ENCODE assay signal across 8 cellular contexts in genomic region chr6:158870418-158870957, GRCh38. TPM values are rescaled to one million over a fixed set of nuclear protein-coding genes. Genes with fewer than 3 reads are reported as not detected.
A peak's percentile ranks its signal among the peaks of the same experiment; 100 is the strongest.
DNase-seq lines count a peak whose midpoint lies in the region; ATAC-seq and TF ChIP-seq lines count a peak whose summit lies in the region.

No MANE protein-coding gene starts in this region.

- 94 to 95% (median 94%) methylated on average over 11 of the region's 11 CpGs for WGBS in psoas muscle, 3 donors

- intact Hi-C loops in psoas muscle (cut with DNase I): no loop called here
- intact Hi-C loops in posterior vena cava (cut with DNase I): no loop called here

- H3K36me3 ChIP-seq in psoas muscle (ENCODE audit: insufficient read depth in 1 of 2, low read depth in 1 of 2): no peaks in the 10 kb centered on the region

- peak; percentile 64 to 66 for DNase-seq in activated CD4-positive, alpha-beta T cell treated with anti-CD3 and anti-CD28 coated beads for 4 hours
- DNase-seq in activated CD4-positive, alpha-beta T cell treated with anti-CD3 and anti-CD28 coated beads for 48 hours: no peak
- DNase-seq in coronary artery (ENCODE audit: low spot score): no peak
- DNase-seq in psoas muscle: no peak
- no peak for DNase-seq in posterior vena cava (ENCODE audit: low spot score)
- no peak for DNase-seq in inferior parietal cortex (ENCODE audit: extremely low spot score)
- DNase-seq in occipital lobe (lab: John Stamatoyannopoulos, UW): no peak

- peak overlapping the region; percentile 63 to 76 for H3K27ac ChIP-seq in coronary artery
- peak overlapping the region; percentile 86 for H3K27ac ChIP-seq in psoas muscle

- H3K9me3 Mint-ChIP-seq in IgD-negative memory B cell: no peaks in the 10 kb centered on the region

- peaks cover 0 to 3% (median 2%) of the 10 kb centered on the region in 3 donors for H3K27me3 ChIP-seq in psoas muscle (ENCODE audit: insufficient read depth in 3 of 3, low read length in 2 of 3)

- no peak for ATAC-seq in psoas muscle

- peak overlapping the region; percentile 82 to 92 (median 88) for H3K4me3 Mint-ChIP-seq in IgD-negative memory B cell

- TF ChIP-seq CTCF in coronary artery (IDR thresholded peaks at IDR 0.05): no peak
- no peak for TF ChIP-seq CTCF in psoas muscle (IDR thresholded peaks at IDR 0.05)

- no peaks in the 10 kb centered on the region for H3K27me3 Mint-ChIP-seq in IgD-negative memory B cell

- peak overlapping the region; percentile 96 to 99 (median 98) for H3K27ac Mint-ChIP-seq in IgD-negative memory B cell

- peaks cover 2% of the 10 kb centered on the region for H3K36me3 Mint-ChIP-seq in IgD-negative memory B cell

- H3K4me1 Mint-ChIP-seq in IgD-negative memory B cell: peaks cover 30 to 47% (median 35%) of the 10 kb centered on the region in 3 donors

- peak overlapping the region; percentile 66 for H3K4me3 ChIP-seq in coronary artery
- H3K4me3 ChIP-seq in psoas muscle: peak overlapping the region; percentile 64

- no peaks in the 10 kb centered on the region for H3K9me3 ChIP-seq in psoas muscle

- no peaks in the 10 kb centered on the region for H3K4me1 ChIP-seq in psoas muscle

RNA-seq across cellular contexts. Expression of gene EZR, which starts 51.3 kb away (rescaled TPM):
- polyA plus RNA-seq in IgD-negative memory B cell (588 TPM), psoas muscle (10 to 100 TPM; 19.1 to 32.5 (median 30.9) TPM)
- total RNA-seq in psoas muscle (10 to 100 TPM; 25.9 to 61.7 (median 33.3) TPM), posterior vena cava (10 to 100 TPM; 65.1 to 71.7 TPM), occipital lobe (162 TPM)

Comparison
In these comparisons a context has a peak if more than half of its experiments do, and no peak if none do; other contexts are left out.
1. DNase-seq: peak in activated CD4-positive, alpha-beta T cell treated with anti-CD3 and anti-CD28 coated beads for 4 hours (2 of 2); none in activated CD4-positive, alpha-beta T cell treated with anti-CD3 and anti-CD28 coated beads for 48 hours (single experiment), coronary artery (single experiment), psoas muscle (0 of 2), posterior vena cava (single experiment), inferior parietal cortex (single experiment) and occipital lobe (single experiment).